Comparison of ENCODE assay signal across 23 cellular contexts in the genomic region with DNA sequence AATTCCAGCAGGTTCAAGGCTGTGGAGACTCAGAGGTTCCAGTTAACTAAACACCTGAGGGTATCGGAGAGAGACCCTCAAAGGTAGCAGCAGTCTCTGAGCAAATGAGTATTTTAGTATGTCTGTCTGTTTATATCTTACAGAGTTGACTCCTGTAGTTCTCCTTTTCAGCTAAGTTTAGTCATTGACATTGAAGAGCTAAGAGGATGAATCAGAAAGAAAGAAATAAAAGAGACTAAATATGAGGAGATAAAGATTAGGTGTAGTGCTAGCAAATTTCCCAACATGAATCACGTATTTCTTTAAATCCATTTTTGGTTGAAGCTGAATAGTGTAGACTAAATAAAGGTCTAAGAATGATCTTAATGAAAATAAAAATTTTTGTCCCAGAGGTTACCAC.
A peak's percentile ranks its signal among the peaks of the same experiment; 100 is the strongest.
DNase-seq lines count a peak whose midpoint lies in the region; ATAC-seq, FAIRE-seq and TF ChIP-seq lines count a peak whose summit lies in the region.
"Had no signal": no experiment of that assay in that cellular context is flagged by ENCODE, and none has a peak within 500 bp of the region (broad histone marks: within the 10 kb centered on the region; RNA-seq: fewer than 3 reads in every experiment).

No MANE protein-coding gene starts in this region.

- DNase-seq in ELR (ENCODE audit: low read depth) (peak; percentile 45), IMR-90 (peak; percentile 71), astrocyte (ENCODE audit: low read depth) (peak; percentile 23), neural crest cell (ENCODE audit: low read depth, low spot score) (no peak), NCI-H526 (lab: John Stamatoyannopoulos, UW) (no peak)
- DNase-seq: BE2C; C1 segment of cervical spinal cord; CD4-positive, CD25-positive, alpha-beta regulatory T cell; CD8-positive, alpha-beta memory T cell; COR-L47; DMS 273 treated with DMSO at 0.1 percent for 48 hours; DMS53; DND-41; EL; GDM1; H7; KG1 had no signal

- peak overlapping the region; percentile 76 for H3K23ac ChIP-seq in IMR-90 (ENCODE audit: low read depth, low read length)

- H3K27me3 Mint-ChIP-seq in astrocyte (ENCODE audit: low read depth, unreplicated experiment) (no peaks in the 10 kb centered on the region), neural crest cell (ENCODE audit: low read depth) (no peaks in the 10 kb centered on the region)
- H3K27me3 Mint-ChIP-seq: CD8-positive, alpha-beta memory T cell had no signal

- no peak for TF ChIP-seq POLR2A in IMR-90 (IDR thresholded peaks at IDR 0.05; ENCODE audit: low read depth, low read length)

- H3K27ac Mint-ChIP-seq in astrocyte (ENCODE audit: unreplicated experiment) (peak overlapping the region; percentile 95), neural crest cell (ENCODE audit: unreplicated experiment) (peak overlapping the region; percentile 59)
- H3K27ac Mint-ChIP-seq: CD4-positive, CD25-positive, alpha-beta regulatory T cell; CD8-positive, alpha-beta memory T cell; GM23338 had no signal

- H3K27me3 ChIP-seq in IMR-90 (ENCODE audit: control insufficient read depth, insufficient read depth, low read length) (no peaks in the 10 kb centered on the region), astrocyte (ENCODE audit: insufficient read depth, low read length) (no peaks in the 10 kb centered on the region)
- H3K27me3 ChIP-seq: BE2C had no signal

- H3K4me3 Mint-ChIP-seq in astrocyte (ENCODE audit: unreplicated experiment) (no peak overlapping the region), neural crest cell (no peak overlapping the region)
- H3K4me3 Mint-ChIP-seq: CD4-positive, CD25-positive, alpha-beta regulatory T cell; CD8-positive, alpha-beta memory T cell; GM23338 had no signal

- peak overlapping the region; percentile 80 for H3K4ac ChIP-seq in IMR-90 (ENCODE audit: low read depth, low read length)

- H3K9me3 ChIP-seq in IMR-90 (ENCODE audit: control insufficient read depth, insufficient read depth, low read length) (no peaks in the 10 kb centered on the region), astrocyte (ENCODE audit: insufficient read depth, low read depth, low read length) (no peaks in the 10 kb centered on the region)
- H3K9me3 ChIP-seq: BE2C had no signal

- H3K36me3 ChIP-seq in IMR-90 (ENCODE audit: control insufficient read depth, insufficient read depth, low read length) (no peaks in the 10 kb centered on the region), astrocyte (ENCODE audit: insufficient read depth, low read length) (no peaks in the 10 kb centered on the region)
- H3K36me3 ChIP-seq: BE2C had no signal

- H4K91ac ChIP-seq in IMR-90 (ENCODE audit: insufficient read depth, low read depth, low read length) = 0 out of 2 replicates have a peak overlapping the region, but pooled peaks have one; percentile 45

- H3K4me1 ChIP-seq in IMR-90 (ENCODE audit: control insufficient read depth, insufficient read depth, low read length) (peaks cover 9% of the 10 kb centered on the region; the same call in 1 of the 2 replicates), astrocyte (ENCODE audit: insufficient read depth, low read length) (peaks cover 4% of the 10 kb centered on the region)
- H3K4me1 ChIP-seq: BE2C had no signal

- no peak overlapping the region for H2AK5ac ChIP-seq in IMR-90 (ENCODE audit: low read depth, low read length)

- H3K79me1 ChIP-seq in IMR-90 (ENCODE audit: low read depth in 1 of 2, low read length in 2 of 2) = no peaks in the 10 kb centered on the region

- H3K9me3 Mint-ChIP-seq in astrocyte (ENCODE audit: unreplicated experiment) = no peaks in the 10 kb centered on the region
- peaks cover 7% of the 10 kb centered on the region for H3K9me3 Mint-ChIP-seq in neural crest cell
- H3K9me3 Mint-ChIP-seq: GM23338 had no signal

- peak overlapping the region; percentile 71 for H2AFZ ChIP-seq in IMR-90 (replicated peaks; ENCODE audit: low read length, poor library complexity)
- H2AFZ ChIP-seq in astrocyte (ENCODE audit: low read depth, low read length) = no peak overlapping the region
- H2AFZ ChIP-seq: GM23338 had no signal

- peak overlapping the region; percentile 92; the same call in 1 of the 2 replicates for H2BK20ac ChIP-seq in IMR-90 (ENCODE audit: low read depth, low read length)

- in situ Hi-C loops in IMR-90 (cut with MboI; ENCODE audit: low sequenced_read_pairs) = no loop called here

- no peaks in the 10 kb centered on the region for H3K79me2 ChIP-seq in astrocyte (ENCODE audit: insufficient read depth, low read length)

- H3K27ac ChIP-seq in IMR-90 (ENCODE audit: insufficient read depth, low read length) = peak overlapping the region; percentile 20; the same call in 1 of the 2 replicates
- H3K27ac ChIP-seq in astrocyte (ENCODE audit: low read depth, low read length) = no peak overlapping the region

- no peak overlapping the region for H2AK9ac ChIP-seq in IMR-90 (replicated peaks; ENCODE audit: low read depth, low read length, poor library complexity)

- POLR2A ChIA-PET in IMR-90 (lab: Charles Lee; ENCODE audit: unreplicated experiment) = no interaction called here

- H4K20me1 ChIP-seq in IMR-90 (ENCODE audit: insufficient read depth, low read length) = no peaks in the 10 kb centered on the region
- no peaks in the 10 kb centered on the region for H4K20me1 ChIP-seq in astrocyte (ENCODE audit: insufficient read depth, low read length)

- dilution Hi-C loops in IMR-90 (cut with HindIII; ENCODE audit: low sequenced_read_pairs, unreplicated experiment) = no loop called here

- ATAC-seq in IMR-90 (ENCODE audit: low read depth) = peak; percentile 54
- no peak for ATAC-seq in HG03469 (IDR thresholded peaks at IDR 0.05; ENCODE audit: unreplicated experiment)
- no peak for ATAC-seq in GM18868 (IDR thresholded peaks at IDR 0.05; ENCODE audit: unreplicated experiment)
- ATAC-seq: GM23338, HCT116, HepG2 had no signal

- H3K36me3 Mint-ChIP-seq in astrocyte (ENCODE audit: low read depth, unreplicated experiment) (no peaks in the 10 kb centered on the region), neural crest cell (ENCODE audit: low read depth) (no peaks in the 10 kb centered on the region)
- H3K36me3 Mint-ChIP-seq: CD4-positive, CD25-positive, alpha-beta regulatory T cell; CD8-positive, alpha-beta memory T cell had no signal

- H2BK120ac ChIP-seq in IMR-90 (ENCODE audit: low read depth, low read length) = peak overlapping the region; percentile 90

- H3K4me2 ChIP-seq in IMR-90 (ENCODE audit: low read depth, low read length) = peak overlapping the region; percentile 39; the same call in 1 of the 2 replicates
- no peak overlapping the region for H3K4me2 ChIP-seq in astrocyte (ENCODE audit: low read length)
- H3K4me2 ChIP-seq: GM23338 had no signal

- CTCF ChIA-PET in IMR-90 (lab: Yijun Ruan, JAX) = interaction anchor here (0.6 to 0.7 kb wide), 2 partner anchors 128 to 469 kb away, joined by 3 to 4 read pairs; no protein-coding TSS in a partner anchor

- no TSS peak for BruUV-seq in IMR-90 (replicated peaks; lab: Mats Ljungman, UMichigan)

- H4K5ac ChIP-seq in IMR-90 (ENCODE audit: low read depth, low read length) = peak overlapping the region; percentile 65; the same call in 1 of the 2 replicates

- no peak for TF ChIP-seq RAD21 in IMR-90 (IDR thresholded peaks at IDR 0.05; ENCODE audit: low read length)

- H3K9me1 ChIP-seq in IMR-90 (ENCODE audit: insufficient read depth, low read length) = no peaks in the 10 kb centered on the region

- no peak overlapping the region for H3K4me3 ChIP-seq in IMR-90 (ENCODE audit: insufficient read depth, low read depth, low read length)
- H3K4me3 ChIP-seq in astrocyte (ENCODE audit: insufficient read depth, low read depth, low read length) = no peak overlapping the region
- H3K4me3 ChIP-seq: GM23338 had no signal

- peak overlapping the region; percentile 52; the same call in 1 of the 2 replicates for H3K56ac ChIP-seq in IMR-90 (ENCODE audit: extremely low read depth, insufficient read depth, low read length)

- H2BK15ac ChIP-seq in IMR-90 (ENCODE audit: low read depth, low read length) = peak overlapping the region; percentile 92; the same call in 2 of the 3 replicates

- H3K4me1 Mint-ChIP-seq in astrocyte (ENCODE audit: low read depth, unreplicated experiment) (peaks cover 44% of the 10 kb centered on the region), neural crest cell (peaks cover 29% of the 10 kb centered on the region)
- H3K4me1 Mint-ChIP-seq: CD4-positive, CD25-positive, alpha-beta regulatory T cell; CD8-positive, alpha-beta memory T cell had no signal

- H2BK5ac ChIP-seq in IMR-90 (ENCODE audit: low read depth, low read length, poor library complexity, severe bottlenecking) = peak overlapping the region; percentile 93

- TF ChIP-seq CTCF in IMR-90 (conservative IDR thresholded peaks at IDR 0.05; ENCODE audit: low read depth, low read length) (no peak), astrocyte (IDR thresholded peaks at IDR 0.05; ENCODE audit: insufficient read depth, low read depth, low read length) (no peak), neural crest cell (conservative IDR thresholded peaks at IDR 0.05) (no peak)

- H3K9ac ChIP-seq in IMR-90 (ENCODE audit: low read depth, low read length) = no peak overlapping the region
- no peak overlapping the region for H3K9ac ChIP-seq in astrocyte (ENCODE audit: low read length)

- intact Hi-C loops in IMR-90 (cut with micrococcal nuclease) = no loop called here

- no peak for FAIRE-seq in astrocyte (lab: Jason Lieb, UNC)
- FAIRE-seq: GM19239, HepG2 had no signal

- peak overlapping the region; percentile 53; the same call in 1 of the 2 replicates for H3K18ac ChIP-seq in IMR-90 (ENCODE audit: low read depth, low read length)

- H4K8ac ChIP-seq in IMR-90 (ENCODE audit: low read depth in 2 of 2, low read length in 2 of 2) = peak overlapping the region; percentile 47 to 78

- no CpG with 5 or more reads among the region's 2 CpGs for WGBS in IMR-90 (ENCODE audit: extremely low coverage in 2 of 2, insufficient read length in 1 of 2), 2 experiments

- H3K14ac ChIP-seq in IMR-90 (replicated peaks; ENCODE audit: low read depth, low read length) = peak overlapping the region; percentile 85

TF ChIP-seq in IMR-90, 13 proteins besides CTCF, POLR2A, EP300 and RAD21:
- peak; percentile 55; the same call in 1 of the 2 replicates for TF ChIP-seq FOS (IDR thresholded peaks at IDR 0.05; ENCODE audit: low read depth, low read length)
- TF ChIP-seq CEBPB (IDR thresholded peaks at IDR 0.05; ENCODE audit: low read depth, low read length) = peak; percentile 17; the same call in 1 of the 2 replicates
- TF ChIP-seq, protein P1, sequence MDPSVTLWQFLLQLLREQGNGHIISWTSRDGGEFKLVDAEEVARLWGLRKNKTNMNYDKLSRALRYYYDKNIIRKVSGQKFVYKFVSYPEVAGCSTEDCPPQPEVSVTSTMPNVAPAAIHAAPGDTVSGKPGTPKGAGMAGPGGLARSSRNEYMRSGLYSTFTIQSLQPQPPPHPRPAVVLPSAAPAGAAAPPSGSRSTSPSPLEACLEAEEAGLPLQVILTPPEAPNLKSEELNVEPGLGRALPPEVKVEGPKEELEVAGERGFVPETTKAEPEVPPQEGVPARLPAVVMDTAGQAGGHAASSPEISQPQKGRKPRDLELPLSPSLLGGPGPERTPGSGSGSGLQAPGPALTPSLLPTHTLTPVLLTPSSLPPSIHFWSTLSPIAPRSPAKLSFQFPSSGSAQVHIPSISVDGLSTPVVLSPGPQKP (IDR thresholded peaks at IDR 0.05; ENCODE audit: borderline replicate concordance, low read depth, low read length) = no peak

Comparison
In these comparisons a context has a peak if more than half of its experiments do, and no peak if none do; other contexts are left out.
1. DNase-seq: peak in ELR (single experiment), IMR-90 (single experiment) and astrocyte (single experiment); none in neural crest cell (single experiment) and NCI-H526 (0 of 2).